22 cellular contexts compared by ENCODE assay signal in the genomic region with DNA sequence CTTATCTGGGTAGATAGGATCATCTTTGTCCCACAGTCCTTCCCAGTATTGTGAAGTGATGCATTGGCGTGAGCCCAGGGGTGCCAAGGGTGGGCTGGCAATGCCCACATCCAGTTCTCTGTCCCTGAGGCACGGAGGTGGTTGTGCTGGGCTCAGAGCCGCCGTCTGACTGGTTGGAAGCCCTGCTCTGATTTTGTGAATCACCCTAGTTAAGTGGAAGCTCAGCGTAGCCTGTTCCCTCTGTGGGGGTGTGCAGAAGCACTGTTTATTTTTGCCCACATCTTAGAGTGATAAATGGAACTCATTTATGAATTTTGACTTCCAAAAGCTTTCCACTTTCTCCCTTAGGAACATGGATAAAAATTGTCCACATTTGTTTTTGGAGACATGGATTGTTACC. TPM values are rescaled to one million over a fixed set of nuclear protein-coding genes. Genes with fewer than 3 reads are reported as not detected.
DNase-seq lines count a peak whose midpoint lies in the region; ATAC-seq and TF ChIP-seq lines count a peak whose summit lies in the region.
"Had no signal": no experiment of that assay in that cellular context is flagged by ENCODE, and none has a peak within 500 bp of the region (broad histone marks: within the 10 kb centered on the region; RNA-seq: fewer than 3 reads in every experiment).

No MANE protein-coding gene starts in this region.

- DNase-seq in AG20443 (ENCODE audit: low spot score): peak; percentile 55
- peak; percentile 27 for DNase-seq in IMR-90
- peak in 7 of 10 donors; percentile 57 to 80 (median 67) for DNase-seq in dorsolateral prefrontal cortex
- DNase-seq in nephron progenitor cell: no peak
- no peak for DNase-seq in NCI-H1694 (lab: John Stamatoyannopoulos, UW)
- DNase-seq in NCI-H748 treated with DMSO at 0.1 percent for 48 hours (lab: John Stamatoyannopoulos, UW): no peak
- DNase-seq: activated CD4-positive, alpha-beta T cell treated with anti-CD3 and anti-CD28 coated beads for 4 hours; CD4-positive, CD25-positive, alpha-beta regulatory T cell; colonic mucosa; GOT3; NCI-H1105; NCI-H524 treated with DMSO at 0.1 percent for 48 hours; stimulated activated CD4-positive, alpha-beta T cell treated with anti-CD3 and anti-CD28 coated beads, Interleukin-15, amount 100 ng/mL, for 24 hours; testis had no signal

- H2AFZ ChIP-seq in IMR-90 (replicated peaks; ENCODE audit: low read length, poor library complexity): no peak overlapping the region

- peaks cover 15% of the 10 kb centered on the region; the same call in 1 of the 2 replicates for H3K9me1 ChIP-seq in IMR-90 (ENCODE audit: insufficient read depth, low read length)

- H4K20me1 ChIP-seq in IMR-90 (ENCODE audit: insufficient read depth, low read length): peaks cover 52% of the 10 kb centered on the region

- dilution Hi-C loops in IMR-90 (cut with HindIII; ENCODE audit: low sequenced_read_pairs, unreplicated experiment): no loop called here

- H3K27me3 ChIP-seq in IMR-90 (ENCODE audit: control insufficient read depth, insufficient read depth, low read length) (no peaks in the 10 kb centered on the region), dorsolateral prefrontal cortex (no peaks in the 10 kb centered on the region)
- H3K27me3 ChIP-seq: breast epithelium, colonic mucosa, neutrophil, testis had no signal

- H3K4me3 Mint-ChIP-seq in nephron progenitor cell: no peak overlapping the region
- H3K4me3 Mint-ChIP-seq: CD4-positive, CD25-positive, alpha-beta regulatory T cell had no signal

- no peak overlapping the region for H4K5ac ChIP-seq in IMR-90 (ENCODE audit: low read depth, low read length)

- intact Hi-C loops in IMR-90 (cut with micrococcal nuclease) (no loop called here), dorsolateral prefrontal cortex (cut with DNase I) (no loop called here)

- ATAC-seq in IMR-90 (ENCODE audit: low read depth) (peak; percentile 81), HG03439 (IDR thresholded peaks at IDR 0.05; ENCODE audit: unreplicated experiment) (no peak), HG03354 (IDR thresholded peaks at IDR 0.05; ENCODE audit: poor library complexity, severe bottlenecking, unreplicated experiment) (no peak)
- ATAC-seq: Right ventricle myocardium inferior had no signal

- H2AK5ac ChIP-seq in IMR-90 (ENCODE audit: low read depth, low read length): no peak overlapping the region

- POLR2A ChIA-PET in IMR-90 (lab: Charles Lee; ENCODE audit: unreplicated experiment): interaction anchor here (0.7 kb wide), 1 partner anchor 42 kb away, joined by 7 read pairs; no protein-coding TSS in a partner anchor

- no peaks in the 10 kb centered on the region for H3K9me3 Mint-ChIP-seq in nephron progenitor cell
- H3K9me3 Mint-ChIP-seq: activated T-helper 2 cell treated with anti-CD3 and anti-CD28 coated beads, Interferon-gamma antibody, Interleukin-2, Interleukin-4, amounts not matched to agents 10 μg/mL and 5 μg/mL and 100 μg/mL, durations not matched to agents 14 hours and 24 hours and 36 hours had no signal

- peaks cover 63% of the 10 kb centered on the region for H3K4me1 Mint-ChIP-seq in nephron progenitor cell

- no peak overlapping the region for H2AK9ac ChIP-seq in IMR-90 (replicated peaks; ENCODE audit: low read depth, low read length, poor library complexity)

- TF ChIP-seq CTCF in IMR-90 (conservative IDR thresholded peaks at IDR 0.05; ENCODE audit: low read depth, low read length): no peak
- no peak for TF ChIP-seq CTCF in dorsolateral prefrontal cortex (IDR thresholded peaks at IDR 0.05 in 54 of 56, conservative IDR thresholded peaks at IDR 0.05 in 2 of 56; ENCODE audit: low read depth in 1 of 56, partially characterized antibody in 56 of 56)
- no peak for TF ChIP-seq CTCF in nephron progenitor cell (IDR thresholded peaks at IDR 0.05)

- H3K9me3 ChIP-seq in IMR-90 (ENCODE audit: control insufficient read depth, insufficient read depth, low read length): no peaks in the 10 kb centered on the region
- H3K9me3 ChIP-seq: breast epithelium, colonic mucosa, neutrophil, testis had no signal

- H3K36me3 Mint-ChIP-seq in nephron progenitor cell (ENCODE audit: low read depth): peaks cover 33% of the 10 kb centered on the region

- BruUV-seq in IMR-90 (replicated peaks; lab: Mats Ljungman, UMichigan): no TSS peak

- no peak overlapping the region for H2BK120ac ChIP-seq in IMR-90 (ENCODE audit: low read depth, low read length)

- CTCF ChIA-PET in IMR-90 (lab: Yijun Ruan, JAX): interaction anchor here (1.2 kb wide), 1 partner anchor 88 kb away, joined by 4 read pairs; no protein-coding TSS in a partner anchor

- TF ChIP-seq POLR2A in IMR-90 (IDR thresholded peaks at IDR 0.05; ENCODE audit: low read depth, low read length): no peak

- no peak overlapping the region for H3K4ac ChIP-seq in IMR-90 (ENCODE audit: low read depth, low read length)

- no peak overlapping the region for H3K14ac ChIP-seq in IMR-90 (replicated peaks; ENCODE audit: low read depth, low read length)

- no peak overlapping the region for H3K9ac ChIP-seq in IMR-90 (ENCODE audit: low read depth, low read length)

- H3K18ac ChIP-seq in IMR-90 (ENCODE audit: low read depth, low read length): no peak overlapping the region

- H4K91ac ChIP-seq in IMR-90 (ENCODE audit: insufficient read depth, low read depth, low read length): no peak overlapping the region

- no peak overlapping the region for H3K23ac ChIP-seq in IMR-90 (ENCODE audit: low read depth, low read length)

- no peak overlapping the region for H2BK5ac ChIP-seq in IMR-90 (ENCODE audit: low read depth, low read length, poor library complexity, severe bottlenecking)

- H2BK20ac ChIP-seq in IMR-90 (ENCODE audit: low read depth, low read length): no peak overlapping the region

- no peak overlapping the region for H4K8ac ChIP-seq in IMR-90 (ENCODE audit: low read depth in 2 of 2, low read length in 2 of 2)

- H3K4me3 ChIP-seq in IMR-90 (ENCODE audit: insufficient read depth, low read depth, low read length) (no peak overlapping the region), dorsolateral prefrontal cortex (no peak overlapping the region)
- H3K4me3 ChIP-seq: breast epithelium, colonic mucosa, testis had no signal

- 72% methylated on average over 3 of the region's 5 CpGs; no CpG with 5 or more reads in 1 of the 2 experiments for WGBS in IMR-90 (ENCODE audit: extremely low coverage in 2 of 2, insufficient read length in 1 of 2), 2 experiments

- peaks cover 6% of the 10 kb centered on the region for H3K4me1 ChIP-seq in IMR-90 (ENCODE audit: control insufficient read depth, insufficient read depth, low read length)
- H3K4me1 ChIP-seq: breast epithelium, colonic mucosa had no signal

- peaks cover 28 to 83% of the 10 kb centered on the region in 2 experiments for H3K79me1 ChIP-seq in IMR-90 (ENCODE audit: low read depth in 1 of 2, low read length in 2 of 2)

- H3K27ac Mint-ChIP-seq in nephron progenitor cell: peak overlapping the region; percentile 76
- H3K27ac Mint-ChIP-seq: activated T-helper 2 cell treated with anti-CD3 and anti-CD28 coated beads, Interferon-gamma antibody, Interleukin-2, Interleukin-4, amounts not matched to agents 10 μg/mL and 5 μg/mL and 100 μg/mL, durations not matched to agents 14 hours and 24 hours and 36 hours had no signal

- no peak overlapping the region for H3K56ac ChIP-seq in IMR-90 (ENCODE audit: extremely low read depth, insufficient read depth, low read length)

- H3K27ac ChIP-seq in IMR-90 (ENCODE audit: insufficient read depth, low read length) (no peak overlapping the region), dorsolateral prefrontal cortex (peak overlapping the region in 22 of 59 donors; percentile 1 to 62 (median 45))
- H3K27ac ChIP-seq: breast epithelium, colonic mucosa, neutrophil, testis had no signal

- H2BK15ac ChIP-seq in IMR-90 (ENCODE audit: low read depth, low read length): no peak overlapping the region

- no peak for TF ChIP-seq RAD21 in IMR-90 (IDR thresholded peaks at IDR 0.05; ENCODE audit: low read length)

- peaks cover 3% of the 10 kb centered on the region for H3K27me3 Mint-ChIP-seq in nephron progenitor cell (ENCODE audit: low read depth, poor library complexity)
- H3K27me3 Mint-ChIP-seq: CD4-positive, CD25-positive, alpha-beta regulatory T cell had no signal

- H3K36me3 ChIP-seq in IMR-90 (ENCODE audit: control insufficient read depth, insufficient read depth, low read length): no peaks in the 10 kb centered on the region
- H3K36me3 ChIP-seq: breast epithelium, colonic mucosa had no signal

- H3K4me2 ChIP-seq in IMR-90 (ENCODE audit: low read depth, low read length): no peak overlapping the region

- in situ Hi-C loops in IMR-90 (cut with MboI; ENCODE audit: low sequenced_read_pairs): loop anchor here (5.0 kb wide), 1 partner anchor 48 kb away; no protein-coding TSS in a partner anchor

TF ChIP-seq in IMR-90, 13 proteins besides CTCF, POLR2A, EP300 and RAD21:
- TF ChIP-seq CEBPB (IDR thresholded peaks at IDR 0.05; ENCODE audit: low read depth, low read length) (no peak), CHD1 (IDR thresholded peaks at IDR 0.05; ENCODE audit: low read depth, low read length) (no peak), MAZ (IDR thresholded peaks at IDR 0.05; ENCODE audit: borderline replicate concordance, low read depth, low read length) (no peak), NFE2L2 (IDR thresholded peaks at IDR 0.05; ENCODE audit: low read depth, low read length) (no peak), FOS (IDR thresholded peaks at IDR 0.05; ENCODE audit: low read depth, low read length) (no peak), MAFK (IDR thresholded peaks at IDR 0.05; ENCODE audit: low read depth, low read length) (no peak), RCOR1 (IDR thresholded peaks at IDR 0.05; ENCODE audit: insufficient replicate concordance, low read length) (no peak), SMC3 (IDR thresholded peaks at IDR 0.05; ENCODE audit: low read depth, low read length) (no peak), BHLHE40 (IDR thresholded peaks at IDR 0.05; ENCODE audit: low read depth, low read length) (no peak)

RNA-seq across cellular contexts. Expression of gene BCR, which starts 13.6 kb away (rescaled TPM):
- total RNA-seq in IMR-90 (2012; rRNA removed) (28.9 and 30.8 TPM in 2 replicates), dorsolateral prefrontal cortex (100 to 1,000 TPM in 90 of 120 experiments, 10 to 100 TPM in 30; 54.7 to 211 (median 113) TPM)
- polyA plus RNA-seq in IMR-90 (2012; rRNA removed): 43.0 and 44.6 TPM in 2 replicates
- 30.9 and 40.0 TPM in 2 replicates for polyA plus RNA-seq in IMR-90 (2012; cell fraction: cytosol; rRNA removed)
- polyA plus RNA-seq in IMR-90 (2012; cell fraction: nucleus; rRNA removed; ENCODE audit: low replicate concordance): 36.1 and 42.1 TPM in 2 replicates

RNA-seq across cellular contexts. Expression of gene RAB36, which starts 48.6 kb away (rescaled TPM):
- total RNA-seq in IMR-90 (2012; rRNA removed): 2.5 and 3.6 TPM in 2 replicates
- 4.0 TPM in 2 replicates for polyA plus RNA-seq in IMR-90 (2012; rRNA removed)
- 2.3 and 3.7 TPM in 2 replicates for polyA plus RNA-seq in IMR-90 (2012; cell fraction: cytosol; rRNA removed)
- polyA plus RNA-seq in IMR-90 (2012; cell fraction: nucleus; rRNA removed; ENCODE audit: low replicate concordance): 4.6 and 6.6 TPM in 2 replicates
- 10 to 100 TPM in 101 of 120 experiments, 1 to 10 TPM in 19; 7.2 to 20.6 (median 12.3) TPM for total RNA-seq in dorsolateral prefrontal cortex
- total RNA-seq: activated T-helper 2 cell treated with anti-CD3 and anti-CD28 coated beads, Interferon-gamma antibody, Interleukin-2, Interleukin-4, amounts not matched to agents 10 μg/mL and 5 μg/mL and 100 μg/mL, durations not matched to agents 14 hours and 24 hours and 36 hours had no signal

RNA-seq across cellular contexts. Expression of gene RSPH14, which starts 52.1 kb away (rescaled TPM):
- not detected in 2 replicates for total RNA-seq in IMR-90 (2012; rRNA removed)
- 0.10 TPM in 1 of 2 replicates, not detected in the other for polyA plus RNA-seq in IMR-90 (2012; rRNA removed)
- polyA plus RNA-seq in IMR-90 (2012; cell fraction: cytosol; rRNA removed): 0.18 and 0.21 TPM in 2 replicates
- not detected in 2 replicates for polyA plus RNA-seq in IMR-90 (2012; cell fraction: nucleus; rRNA removed; ENCODE audit: low replicate concordance)
- 10 to 100 TPM in 84 of 120 experiments, 1 to 10 TPM in 36; 3.0 to 22.3 (median 11.9) TPM for total RNA-seq in dorsolateral prefrontal cortex
- total RNA-seq: activated T-helper 2 cell treated with anti-CD3 and anti-CD28 coated beads, Interferon-gamma antibody, Interleukin-2, Interleukin-4, amounts not matched to agents 10 μg/mL and 5 μg/mL and 100 μg/mL, durations not matched to agents 14 hours and 24 hours and 36 hours; CD4-positive, CD25-positive, alpha-beta regulatory T cell; LHCN-M2; Right ventricle myocardium inferior had no signal
- polyA plus RNA-seq: liver had no signal

Comparison
In these comparisons a context has a peak if more than half of its experiments do, and no peak if none do; other contexts are left out.
1. DNase-seq: peak in AG20443 (single experiment), IMR-90 (single experiment) and dorsolateral prefrontal cortex (7 of 10); none in nephron progenitor cell (single experiment), NCI-H1694 (single experiment) and NCI-H748 treated with DMSO at 0.1 percent for 48 hours (single experiment).